Comparison of ENCODE assay signal across 1 cellular context in genomic region chr18:50432915-50433314, GRCh38.
TF ChIP-seq lines count a peak whose summit lies in the region.

No MANE protein-coding gene starts in this region.

TF ChIP-seq in K562, 482 proteins besides CTCF, POLR2A, EP300 and RAD21:
- no peak for TF ChIP-seq BRCA1 (IDR thresholded peaks at IDR 0.05)
- TF ChIP-seq BRCA1 (CRISPR knock-in tag; IDR thresholded peaks at IDR 0.05), result no peak
- no peak for TF ChIP-seq THRA (IDR thresholded peaks at IDR 0.05)
- peak; percentile 22; the same call in 1 of the 2 replicates for TF ChIP-seq CBFA2T2 (conservative IDR thresholded peaks at IDR 0.05)
- peak; percentile 43; the same call in 1 of the 2 replicates for TF ChIP-seq JUN (IDR thresholded peaks at IDR 0.05; ENCODE audit: borderline replicate concordance, low read depth, low read length)
- no peak for TF ChIP-seq JUN (CRISPR knock-in tag; IDR thresholded peaks at IDR 0.05; ENCODE audit: borderline replicate concordance)
- TF ChIP-seq BRD4 (IDR thresholded peaks at IDR 0.05), result no peak
- TF ChIP-seq ZNF184 (CRISPR knock-in tag; IDR thresholded peaks at IDR 0.05), result no peak
- peak; percentile 11 for TF ChIP-seq DACH1 (IDR thresholded peaks at IDR 0.05; ENCODE audit: partially characterized antibody)
- TF ChIP-seq JUND (IDR thresholded peaks at IDR 0.05; ENCODE audit: borderline replicate concordance, low read depth, low read length), result peak; percentile 91
- TF ChIP-seq JUND (tag; IDR thresholded peaks at IDR 0.05; ENCODE audit: borderline replicate concordance, low read depth, low read length), result peak; percentile 80; the same call in 2 of the 3 replicates
- no peak for TF ChIP-seq ETS2 (tag; IDR thresholded peaks at IDR 0.05; ENCODE audit: borderline replicate concordance, poor library complexity, severe bottlenecking)
- TF ChIP-seq CBX3 (IDR thresholded peaks at IDR 0.05; ENCODE audit: borderline replicate concordance in 1 of 2, low read length in 2 of 2), result no peak
- TF ChIP-seq ARID1B (IDR thresholded peaks at IDR 0.05), result peak; percentile 62; the same call in 1 of the 2 replicates
- TF ChIP-seq, protein P1, sequence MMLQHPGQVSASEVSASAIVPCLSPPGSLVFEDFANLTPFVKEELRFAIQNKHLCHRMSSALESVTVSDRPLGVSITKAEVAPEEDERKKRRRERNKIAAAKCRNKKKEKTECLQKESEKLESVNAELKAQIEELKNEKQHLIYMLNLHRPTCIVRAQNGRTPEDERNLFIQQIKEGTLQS (IDR thresholded peaks at IDR 0.05), result peak; percentile 82
- TF ChIP-seq, protein P1 (CRISPR knock-in tag; conservative IDR thresholded peaks at IDR 0.05), result no peak
- TF ChIP-seq SMARCA4 (IDR thresholded peaks at IDR 0.05), result peak; percentile 53; the same call in 1 of the 2 replicates
- TF ChIP-seq FOSL1 (tag; conservative IDR thresholded peaks at IDR 0.05), result peak; percentile 87
- peak; percentile 48; the same call in 1 of the 2 replicates for TF ChIP-seq TCF3 (CRISPR knock-in tag; IDR thresholded peaks at IDR 0.05)
- no peak for TF ChIP-seq CEBPG (CRISPR knock-in tag; IDR thresholded peaks at IDR 0.05)
- TF ChIP-seq CEBPG (tag; conservative IDR thresholded peaks at IDR 0.05 in 1 of 2, IDR thresholded peaks at IDR 0.05 in 1 of 2), result no peak
- no peak for TF ChIP-seq NEUROD1 (IDR thresholded peaks at IDR 0.05; ENCODE audit: borderline replicate concordance, low read depth, low read length, partially characterized antibody)
- peak in 1 of 2 experiments; percentile 14; a peak in 1 of 4 replicates for TF ChIP-seq RCOR1 (IDR thresholded peaks at IDR 0.05; ENCODE audit: borderline replicate concordance in 1 of 2, low read depth in 2 of 2, low read length in 2 of 2)
- no peak for TF ChIP-seq GABPB2 (CRISPR knock-in tag; conservative IDR thresholded peaks at IDR 0.05)
